ENCODE assay signal across 9 cellular contexts in genomic region chr19:4009990-4010807, GRCh38. TPM values are rescaled to one million over a fixed set of nuclear protein-coding genes. Genes with fewer than 3 reads are reported as not detected.
A peak's percentile ranks its signal among the peaks of the same experiment; 100 is the strongest.
DNase-seq lines count a peak whose midpoint lies in the region; ATAC-seq and TF ChIP-seq lines count a peak whose summit lies in the region.
"Had no signal": no experiment of that assay in that cellular context is flagged by ENCODE, and none has a peak within 500 bp of the region (broad histone marks: within the 10 kb centered on the region; RNA-seq: fewer than 3 reads in every experiment).

No MANE protein-coding gene starts in this region.

- ATAC-seq in CD4-positive, alpha-beta T cell (ENCODE audit: poor library complexity): no peak
- ATAC-seq in HG03469 (IDR thresholded peaks at IDR 0.05; ENCODE audit: unreplicated experiment) (no peak), GM18870 (IDR thresholded peaks at IDR 0.05; ENCODE audit: unreplicated experiment) (no peak)

- DNase-seq in CD4-positive, alpha-beta T cell: no peak
- DNase-seq in NCI-H2171 (lab: John Stamatoyannopoulos, UW) (peak; percentile 68), esophagus muscularis mucosa (ENCODE audit: extremely low spot score) (no peak), progenitor cell of endocrine pancreas (ENCODE audit: low spot score, unreplicated experiment) (no peak), posterior vena cava (ENCODE audit: low spot score) (no peak), NCI-H1930 (lab: John Stamatoyannopoulos, UW) (no peak)
- DNase-seq: amygdala had no signal

- POLR2A ChIA-PET in CD4-positive, alpha-beta T cell (lab: Charles Lee): no interaction called here

- H3K36me3 Mint-ChIP-seq in CD4-positive, alpha-beta T cell (ENCODE audit: low read depth): peaks cover 25% of the 10 kb centered on the region
- peaks cover 4% of the 10 kb centered on the region for H3K36me3 Mint-ChIP-seq in progenitor cell of endocrine pancreas (ENCODE audit: insufficient read depth)

- peak overlapping the region; percentile 88 for H3K4me3 Mint-ChIP-seq in CD4-positive, alpha-beta T cell
- H3K4me3 Mint-ChIP-seq in progenitor cell of endocrine pancreas (ENCODE audit: low read depth): peak overlapping the region; percentile 86

- no peaks in the 10 kb centered on the region for H3K27me3 Mint-ChIP-seq in CD4-positive, alpha-beta T cell
- no peaks in the 10 kb centered on the region for H3K27me3 Mint-ChIP-seq in progenitor cell of endocrine pancreas

- peak overlapping the region; percentile 17 to 92 (median 28) for H3K4me3 ChIP-seq in esophagus muscularis mucosa

- H3K4me1 Mint-ChIP-seq in CD4-positive, alpha-beta T cell (ENCODE audit: low read depth): peaks cover 25% of the 10 kb centered on the region
- peaks cover 23% of the 10 kb centered on the region for H3K4me1 Mint-ChIP-seq in progenitor cell of endocrine pancreas (ENCODE audit: low read depth)

- TF ChIP-seq EP300 in esophagus muscularis mucosa (IDR thresholded peaks at IDR 0.05): no peak

- 46% methylated on average over 16 of the region's 24 CpGs for WGBS in esophagus muscularis mucosa

- H3K9me3 ChIP-seq in CD4-positive, alpha-beta T cell (ENCODE audit: control insufficient read depth, low read length): no peaks in the 10 kb centered on the region
- no peaks in the 10 kb centered on the region for H3K9me3 ChIP-seq in esophagus muscularis mucosa

- H3K27me3 ChIP-seq in CD4-positive, alpha-beta T cell (ENCODE audit: control insufficient read depth, insufficient read depth, low read length): no peaks in the 10 kb centered on the region
- no peaks in the 10 kb centered on the region for H3K27me3 ChIP-seq in esophagus muscularis mucosa

- intact Hi-C loops in CD4-positive, alpha-beta T cell (cut with DNase I, micrococcal nuclease): loop anchor here (5.0 kb wide), 4 partner anchors 57 to 392 kb away; partner anchors contain the start of genes ANKRD24 (in 1 of the 2), CHAF1A (in 1 of the 2), MAP2K2 (in 1 of the 2) and SH3GL1 (in 1 of the 2)
- intact Hi-C loops in esophagus muscularis mucosa (cut with DNase I) (no loop called here), posterior vena cava (cut with DNase I) (no loop called here)

- peak overlapping the region; percentile 80 for H3K27ac Mint-ChIP-seq in CD4-positive, alpha-beta T cell
- H3K27ac Mint-ChIP-seq in progenitor cell of endocrine pancreas: no peak overlapping the region

- peaks cover 14 to 30% (median 20%) of the 10 kb centered on the region in 4 donors for H3K36me3 ChIP-seq in esophagus muscularis mucosa

- peaks cover 71 to 82% (median 80%) of the 10 kb centered on the region in 4 donors for H3K4me1 ChIP-seq in esophagus muscularis mucosa

- no peak for TF ChIP-seq CTCF in CD4-positive, alpha-beta T cell (IDR thresholded peaks at IDR 0.05)
- TF ChIP-seq CTCF in esophagus muscularis mucosa (IDR thresholded peaks at IDR 0.05): no peak
- no peak for TF ChIP-seq CTCF in progenitor cell of endocrine pancreas (IDR thresholded peaks at IDR 0.05; ENCODE audit: unreplicated experiment)

- CTCF ChIA-PET in CD4-positive, alpha-beta T cell (lab: Charles Lee): no interaction called here

- no peak overlapping the region for H3K27ac ChIP-seq in CD4-positive, alpha-beta T cell (ENCODE audit: low read depth, low read length)
- peak overlapping the region; percentile 62 to 95 (median 90) for H3K27ac ChIP-seq in esophagus muscularis mucosa (replicated peaks in 1 of 4)

- no peaks in the 10 kb centered on the region for H3K9me3 Mint-ChIP-seq in CD4-positive, alpha-beta T cell
- H3K9me3 Mint-ChIP-seq in progenitor cell of endocrine pancreas (ENCODE audit: low read depth): no peaks in the 10 kb centered on the region

- TF ChIP-seq POLR2A in esophagus muscularis mucosa (IDR thresholded peaks at IDR 0.05; ENCODE audit: low read depth): no peak

RNA-seq across cellular contexts. Expression of gene PIAS4, which starts 2.7 kb away (rescaled TPM):
- total RNA-seq in CD4-positive, alpha-beta T cell: 10 to 100 TPM; 14.5 to 16.5 TPM
- total RNA-seq in esophagus muscularis mucosa (10 to 100 TPM; 16.6 to 34.1 (median 24.8) TPM), progenitor cell of endocrine pancreas (55.3 and 56.3 TPM in 2 replicates), posterior vena cava (10 to 100 TPM; 14.4 to 16.1 TPM)

RNA-seq across cellular contexts. Expression of gene EEF2, which starts 24.9 kb away (rescaled TPM):
- total RNA-seq in CD4-positive, alpha-beta T cell: 1,000 to 10,000 TPM; 2,756 to 2,866 TPM
- total RNA-seq in esophagus muscularis mucosa: 1,000 to 10,000 TPM; 2,280 to 3,286 (median 2,635) TPM
- total RNA-seq in progenitor cell of endocrine pancreas: 3,028 and 3,054 TPM in 2 replicates
- 1,000 to 10,000 TPM; 1,536 to 1,555 TPM for total RNA-seq in posterior vena cava

RNA-seq across cellular contexts. Expression of gene DAPK3, which starts 39.3 kb away (rescaled TPM):
- 10 to 100 TPM; 21.1 to 22.9 TPM for total RNA-seq in CD4-positive, alpha-beta T cell
- 100 to 1,000 TPM; 140 to 226 (median 212) TPM for total RNA-seq in esophagus muscularis mucosa
- 105 and 106 TPM in 2 replicates for total RNA-seq in progenitor cell of endocrine pancreas
- total RNA-seq in posterior vena cava: 10 to 100 TPM; 64.5 to 94.9 TPM

RNA-seq across cellular contexts. Expression of gene ZBTB7A, which starts 56.5 kb away (rescaled TPM):
- 10 to 100 TPM; 44.2 to 47.2 TPM for total RNA-seq in CD4-positive, alpha-beta T cell
- total RNA-seq in esophagus muscularis mucosa (100 to 1,000 TPM in 2 of 4 donors, 10 to 100 TPM in 2; 71.9 to 137 (median 114) TPM), progenitor cell of endocrine pancreas (18.4 and 19.1 TPM in 2 replicates), posterior vena cava (10 to 100 TPM; 41.8 to 50.6 TPM)

Comparison
In these comparisons a context has a peak if more than half of its experiments do, and no peak if none do; other contexts are left out.
1. intact Hi-C loops: an anchor here in CD4-positive, alpha-beta T cell (5.0 kb wide); none called in esophagus muscularis mucosa and posterior vena cava.